8 cellular contexts compared by ENCODE assay signal in genomic region chrX:282000-282681, GRCh38. TPM values are rescaled to one million over a fixed set of nuclear protein-coding genes. Genes with fewer than 3 reads are reported as not detected.
DNase-seq lines count a peak whose midpoint lies in the region; FAIRE-seq and TF ChIP-seq lines count a peak whose summit lies in the region.
"Not testable (repeated sequence)": the region's sequence is repeated elsewhere in the genome, so short reads cannot be mapped to it uniquely, and the experiment has no call there.

No MANE protein-coding gene starts in this region.

- not testable (repeated sequence) for TF ChIP-seq CTCF in Caco-2 (IDR thresholded peaks at IDR 0.05; ENCODE audit: insufficient read depth in 1 of 2, low read depth in 1 of 2, low read length in 1 of 2, severe bottlenecking in 1 of 2, unreplicated experiment in 1 of 2); WI38 (IDR thresholded peaks at IDR 0.05; ENCODE audit: low read depth, low read length); H1 (IDR thresholded peaks at IDR 0.05; ENCODE audit: control extremely low read depth in 1 of 3, insufficient read depth in 1 of 3, low read depth in 1 of 3, low read length in 3 of 3); neural crest cell (conservative IDR thresholded peaks at IDR 0.05); testis (IDR thresholded peaks at IDR 0.05)

- not testable (repeated sequence) for H3K4ac ChIP-seq in H1 (replicated peaks; ENCODE audit: insufficient read length, low read depth, low read length)

- H4K8ac ChIP-seq in H1 (ENCODE audit: extremely low read depth, insufficient read depth, low read length): not testable (repeated sequence)

- H3K36me3 Mint-ChIP-seq in Caco-2 (ENCODE audit: insufficient read depth, unreplicated experiment) (peaks cover 48% of the 10 kb centered on the region), neural crest cell (ENCODE audit: low read depth) (peaks cover 13% of the 10 kb centered on the region)
- not testable (repeated sequence) for H3K36me3 Mint-ChIP-seq in IgD-negative memory B cell; activated naive CD4-positive, alpha-beta T cell treated with anti-CD3 and anti-CD28 coated beads, Interleukin-2, amount 50 U/mL, for 24 hours; immature natural killer cell

- H3K9ac ChIP-seq in H1 (replicated peaks in 1 of 4; ENCODE audit: extremely low read depth in 1 of 4, low read depth in 3 of 4, low read length in 3 of 4): peak overlapping the region in 2 of 4 experiments; percentile 37 to 60; a peak in 4 of 7 replicates

- not testable (repeated sequence) for H2BK20ac ChIP-seq in H1 (ENCODE audit: low read length)

- not testable (repeated sequence) for H3K27ac Mint-ChIP-seq in Caco-2 (ENCODE audit: unreplicated experiment); activated naive CD4-positive, alpha-beta T cell treated with anti-CD3 and anti-CD28 coated beads, Interleukin-2, amount 50 U/mL, for 24 hours; immature natural killer cell; neural crest cell (ENCODE audit: unreplicated experiment)
- H3K27ac Mint-ChIP-seq in IgD-negative memory B cell: peak overlapping the region in 1 of 3 donors; percentile 51

- peak overlapping the region; percentile 78 for H3K27ac ChIP-seq in H1 (ENCODE audit: low read depth, low read length)
- not testable (repeated sequence) for H3K27ac ChIP-seq in testis

- not testable (repeated sequence) for H4K91ac ChIP-seq in H1 (replicated peaks; ENCODE audit: insufficient read length, low read length)

- not testable (repeated sequence) for H3K27me3 ChIP-seq in Caco-2 (replicated peaks; ENCODE audit: control insufficient read depth, insufficient read depth, low read length); H1 (replicated peaks in 1 of 4; ENCODE audit: control insufficient read depth in 3 of 4, extremely low read depth in 1 of 4, insufficient read depth in 3 of 4, low read length in 3 of 4); testis

- not testable (repeated sequence) for H2AK5ac ChIP-seq in H1 (ENCODE audit: low read depth, low read length)

- peak overlapping the region; percentile 72 to 80 for H3K4me2 ChIP-seq in H1 (ENCODE audit: insufficient read depth in 1 of 2, low read depth in 2 of 2, low read length in 2 of 2)

- H3K18ac ChIP-seq in H1 (ENCODE audit: extremely low read depth, low read length): not testable (repeated sequence)

- DNase-seq in Caco-2; H1 (ENCODE audit: low read depth in 1 of 2, low spot score in 2 of 2); immature natural killer cell; neural crest cell (ENCODE audit: low read depth, low spot score): not testable (repeated sequence)
- peak; percentile 10 for DNase-seq in testis

- H3K4me1 ChIP-seq in Caco-2: peaks cover 19% of the 10 kb centered on the region; the same call in 1 of the 2 replicates
- H3K4me1 ChIP-seq in H1 (replicated peaks in 1 of 4; ENCODE audit: control insufficient read depth in 3 of 4, insufficient read depth in 4 of 4, low read length in 3 of 4): peaks cover 3 to 14% (median 7%) of the 10 kb centered on the region in 4 experiments
- not testable (repeated sequence) for H3K4me1 ChIP-seq in testis

- TF ChIP-seq POLR2A in H1 (IDR thresholded peaks at IDR 0.05; ENCODE audit: control extremely low read depth in 1 of 2, low read depth in 2 of 2, low read length in 2 of 2); testis (IDR thresholded peaks at IDR 0.05): not testable (repeated sequence)

- not testable (repeated sequence) for TF ChIP-seq RAD21 in H1 (IDR thresholded peaks at IDR 0.05 in 1 of 2, conservative IDR thresholded peaks at IDR 0.05 in 1 of 2; ENCODE audit: low read depth in 2 of 2, low read length in 2 of 2)

- not testable (repeated sequence) for H3K9me3 ChIP-seq in Caco-2; H1 (ENCODE audit: insufficient read depth in 2 of 2, low read depth in 1 of 2, low read length in 1 of 2); testis

- not testable (repeated sequence) for H2AFZ ChIP-seq in H1 (ENCODE audit: low read length)

- not testable (repeated sequence) for BruUV-seq in Caco-2 (replicated peaks; lab: Mats Ljungman, UMichigan)

- not testable (repeated sequence) for H3K56ac ChIP-seq in H1 (replicated peaks; ENCODE audit: insufficient read length, low read depth, low read length)

- intact Hi-C loops in Caco-2 (cut with micrococcal nuclease; ENCODE audit: unreplicated experiment); testis (cut with DNase I; ENCODE audit: low total_unique reads): not testable (repeated sequence)

- H3K27me3 Mint-ChIP-seq in Caco-2 (ENCODE audit: insufficient read depth, unreplicated experiment); IgD-negative memory B cell; activated naive CD4-positive, alpha-beta T cell treated with anti-CD3 and anti-CD28 coated beads, Interleukin-2, amount 50 U/mL, for 24 hours; immature natural killer cell (ENCODE audit: low read depth in 3 of 3): not testable (repeated sequence)
- H3K27me3 Mint-ChIP-seq in neural crest cell (ENCODE audit: low read depth): peaks cover 12% of the 10 kb centered on the region

- CTCF ChIA-PET in Caco-2 (lab: Charles Lee); H1 (lab: Charles Lee; ENCODE audit: partially characterized antibody): not testable (repeated sequence)

- H3K9me3 Mint-ChIP-seq in Caco-2 (ENCODE audit: unreplicated experiment); IgD-negative memory B cell; activated naive CD4-positive, alpha-beta T cell treated with anti-CD3 and anti-CD28 coated beads, Interleukin-2, amount 50 U/mL, for 24 hours; immature natural killer cell; neural crest cell: not testable (repeated sequence)

- H2BK15ac ChIP-seq in H1 (ENCODE audit: low read length): not testable (repeated sequence)

- H2BK120ac ChIP-seq in H1 (replicated peaks; ENCODE audit: low read depth, low read length): not testable (repeated sequence)

- H3K4me3 Mint-ChIP-seq in Caco-2 (ENCODE audit: unreplicated experiment): peak overlapping the region; percentile 53
- H3K4me3 Mint-ChIP-seq in IgD-negative memory B cell: peak overlapping the region; percentile 38 to 92 (median 66)
- H3K4me3 Mint-ChIP-seq in activated naive CD4-positive, alpha-beta T cell treated with anti-CD3 and anti-CD28 coated beads, Interleukin-2, amount 50 U/mL, for 24 hours: peak overlapping the region; percentile 55
- H3K4me3 Mint-ChIP-seq in immature natural killer cell: peak overlapping the region in 3 of 5 donors; percentile 20 to 58 (median 42)
- peak overlapping the region; percentile 93 for H3K4me3 Mint-ChIP-seq in neural crest cell

- FAIRE-seq in H1 (lab: Jason Lieb, UNC): not testable (repeated sequence)

- not testable (repeated sequence) for H3K23ac ChIP-seq in H1 (ENCODE audit: insufficient read length)

- not testable (repeated sequence) for TF ChIP-seq EP300 in H1 (IDR thresholded peaks at IDR 0.05; ENCODE audit: borderline replicate concordance in 1 of 2, low read depth in 2 of 2, low read length in 2 of 2)

- H3K4me1 Mint-ChIP-seq in Caco-2 (ENCODE audit: low read depth, unreplicated experiment): peaks cover 14% of the 10 kb centered on the region
- not testable (repeated sequence) for H3K4me1 Mint-ChIP-seq in IgD-negative memory B cell
- peaks cover 25% of the 10 kb centered on the region for H3K4me1 Mint-ChIP-seq in activated naive CD4-positive, alpha-beta T cell treated with anti-CD3 and anti-CD28 coated beads, Interleukin-2, amount 50 U/mL, for 24 hours
- peaks cover 32 to 45% of the 10 kb centered on the region in 2 donors for H3K4me1 Mint-ChIP-seq in immature natural killer cell
- H3K4me1 Mint-ChIP-seq in neural crest cell: peaks cover 22% of the 10 kb centered on the region

- not testable (repeated sequence) for H3K4me3 ChIP-seq in Caco-2 (ENCODE audit: low read depth, low read length); testis
- H3K4me3 ChIP-seq in WI38 (ENCODE audit: low read depth, low read length): peak overlapping the region; percentile 55
- peak overlapping the region; percentile 82 to 97 (median 90) for H3K4me3 ChIP-seq in H1 (ENCODE audit: extremely low read depth in 1 of 4, insufficient read depth in 2 of 4, low read depth in 3 of 4, low read length in 4 of 4)

- WGBS in H1 (ENCODE audit: extremely low coverage in 1 of 2, insufficient coverage in 1 of 2, insufficient read length in 1 of 2, insufficient replicate concordance in 2 of 2, low coverage in 1 of 2, low lambda C conversion rate in 2 of 2, missing lambda C conversion rate in 1 of 2), 2 experiments: 39% methylated on average over 21 of the region's 21 CpGs; no CpG with 5 or more reads in 1 of the 2 experiments
- 50 to 72% methylated on average over 21 of the region's 21 CpGs for WGBS in testis, 2 donors

- H2BK5ac ChIP-seq in H1 (ENCODE audit: low read depth, low read length): not testable (repeated sequence)

- H3K23me2 ChIP-seq in H1 (ENCODE audit: low read depth, low read length): peaks cover 10% of the 10 kb centered on the region

- not testable (repeated sequence) for H3K36me3 ChIP-seq in Caco-2 (ENCODE audit: control insufficient read depth, insufficient read depth, low read length); testis (ENCODE audit: low read depth, missing control alignments)
- peaks cover 19 to 38% (median 30%) of the 10 kb centered on the region in 4 experiments for H3K36me3 ChIP-seq in H1 (ENCODE audit: control insufficient read depth in 2 of 4, insufficient read depth in 4 of 4, low read length in 3 of 4)

- not testable (repeated sequence) for H3K14ac ChIP-seq in H1 (ENCODE audit: insufficient read length)

- peaks cover 10 to 19% of the 10 kb centered on the region in 2 experiments for H4K20me1 ChIP-seq in H1 (replicated peaks in 1 of 2; ENCODE audit: control insufficient read depth in 1 of 2, insufficient read depth in 2 of 2, low read length in 2 of 2)

- H4K5ac ChIP-seq in H1 (ENCODE audit: insufficient read length, low read depth, low read length): not testable (repeated sequence)

- POLR2A ChIA-PET in Caco-2 (lab: Charles Lee); H1 (lab: Charles Lee; ENCODE audit: partially characterized antibody): not testable (repeated sequence)

- H3K79me2 ChIP-seq in H1 (ENCODE audit: control insufficient read depth in 1 of 2, insufficient read depth in 2 of 2, low read length in 2 of 2): peaks cover 15 to 50% of the 10 kb centered on the region in 2 experiments

- H2BK12ac ChIP-seq in H1 (ENCODE audit: low read depth, low read length): not testable (repeated sequence)

- H3K79me1 ChIP-seq in H1 (ENCODE audit: low read depth, low read length): peaks cover 15% of the 10 kb centered on the region

RNA-seq across cellular contexts. Expression of gene PLCXD1, which starts 1.0 kb away (rescaled TPM):
- total RNA-seq in Caco-2 (2022): 53.9 and 59.6 TPM in 2 replicates
- 10.3 TPM for polyA plus RNA-seq in IgD-negative memory B cell
- 124 and 128 TPM in 2 replicates for total RNA-seq in H1 (2021; fragmentation: NEBNext Ultra II Directional; extraction: Animal tissue kit (Norgen Biotek cat#: 25700))
- polyA plus RNA-seq in H1 (2011; rRNA removed): 93.6 and 134 TPM in 2 replicates
- polyA plus RNA-seq in H1 (2011; cell fraction: cytosol; rRNA removed): 112 TPM
- 188 TPM for polyA plus RNA-seq in H1 (2011; cell fraction: nucleus; rRNA removed)
- polyA plus RNA-seq in H1 (2012, experiment 1 of 2): 100 to 153 TPM (median 126 TPM) in 4 replicates
- 109 TPM for polyA plus RNA-seq in H1 (2012, experiment 2 of 2)
- 53.1 TPM for polyA plus RNA-seq in H1 (2013, experiment 1 of 2)
- 49.5 TPM for polyA plus RNA-seq in H1 (2013, experiment 2 of 2)
- 95.0 and 156 TPM in 2 replicates for polyA minus RNA-seq in H1 (2011; rRNA and poly(A)+ RNA removed)
- polyA minus RNA-seq in H1 (2011; cell fraction: cytosol; rRNA and poly(A)+ RNA removed): 121 TPM
- 94.0 TPM for polyA minus RNA-seq in H1 (2011; cell fraction: nucleus; rRNA and poly(A)+ RNA removed)
- 1 to 10 TPM; 1.2 to 7.5 (median 2.8) TPM for polyA plus RNA-seq in immature natural killer cell
- 49.1 and 52.4 TPM in 2 replicates for total RNA-seq in neural crest cell
- total RNA-seq in testis: 10 to 100 TPM; 15.7 to 24.0 TPM
- polyA plus RNA-seq in testis (ENCODE audit: insufficient read depth, low read depth, low replicate concordance): 14.6 TPM

RNA-seq across cellular contexts. Expression of gene GTPBP6, which starts 36.5 kb away (rescaled TPM):
- total RNA-seq in Caco-2 (2022) (72.4 and 75.0 TPM in 2 replicates), neural crest cell (81.3 and 81.9 TPM in 2 replicates), testis (10 to 100 TPM; 43.8 to 74.3 TPM)
- polyA plus RNA-seq in IgD-negative memory B cell (40.8 TPM), H1 (2011; rRNA removed) (33.9 and 59.0 TPM in 2 replicates), immature natural killer cell (10 to 100 TPM; 37.2 to 44.1 (median 41.4) TPM), testis (ENCODE audit: insufficient read depth, low read depth, low replicate concordance) (38.0 TPM)
- 55.4 and 57.1 TPM in 2 replicates for total RNA-seq in H1 (2021; fragmentation: NEBNext Ultra II Directional; extraction: Animal tissue kit (Norgen Biotek cat#: 25700))
- 56.3 TPM for polyA plus RNA-seq in H1 (2011; cell fraction: cytosol; rRNA removed)
- polyA plus RNA-seq in H1 (2011; cell fraction: nucleus; rRNA removed): 61.5 TPM
- polyA plus RNA-seq in H1 (2012, experiment 1 of 2): 26.6 to 55.2 TPM (median 54.8 TPM) in 4 replicates
- 40.7 TPM for polyA plus RNA-seq in H1 (2012, experiment 2 of 2)
- 35.4 TPM for polyA plus RNA-seq in H1 (2013, experiment 1 of 2)
- 32.3 TPM for polyA plus RNA-seq in H1 (2013, experiment 2 of 2)
- 17.9 and 18.5 TPM in 2 replicates for polyA minus RNA-seq in H1 (2011; rRNA and poly(A)+ RNA removed)
- 23.8 TPM for polyA minus RNA-seq in H1 (2011; cell fraction: cytosol; rRNA and poly(A)+ RNA removed)
- 18.8 TPM for polyA minus RNA-seq in H1 (2011; cell fraction: nucleus; rRNA and poly(A)+ RNA removed)

Comparison
In these comparisons a context has a peak if more than half of its experiments do, and no peak if none do; other contexts are left out.
1. H3K4me3 Mint-ChIP-seq: peak in every context shown above with its lines; median percentile 93 in neural crest cell; 66 in IgD-negative memory B cell; 55 in activated naive CD4-positive, alpha-beta T cell treated with anti-CD3 and anti-CD28 coated beads, Interleukin-2, amount 50 U/mL, for 24 hours; 53 in Caco-2; 42 in immature natural killer cell.